ENCODE assay signal across 9 cellular contexts in genomic region chr5:82174128-82174918, GRCh38.
DNase-seq lines count a peak whose midpoint lies in the region; ATAC-seq and TF ChIP-seq lines count a peak whose summit lies in the region.
"Had no signal": no experiment of that assay in that cellular context is flagged by ENCODE, and none has a peak within 500 bp of the region (broad histone marks: within the 10 kb centered on the region; RNA-seq: fewer than 3 reads in every experiment).

No MANE protein-coding gene starts in this region.

- peak overlapping the region in 5 of 11 experiments; percentile 31 to 92 (median 76); a peak in 10 of 22 replicates for H3K27ac ChIP-seq in BLaER1 treated with 17β-estradiol and CSF1 and Interleukin-3, amounts not matched to agents 10 nM and 100 nM
- H3K27ac ChIP-seq in thyroid gland = no peak overlapping the region
- H3K27ac ChIP-seq: SK-N-MC had no signal

- no peak overlapping the region for H3K4me3 ChIP-seq in BLaER1 treated with 17β-estradiol and CSF1 and Interleukin-3, amounts not matched to agents 10 nM and 100 nM
- H3K4me3 ChIP-seq in epithelial cell of esophagus (ENCODE audit: low read length) (no peak overlapping the region), thyroid gland (replicated peaks in 1 of 3) (no peak overlapping the region)
- H3K4me3 ChIP-seq: SK-N-MC had no signal

- H3K27ac Mint-ChIP-seq in activated CD8-positive, alpha-beta T cell treated with anti-CD3 and anti-CD28 coated beads for 36 hours = no peak overlapping the region
- H3K27ac Mint-ChIP-seq in natural killer cell treated with Interleukin-12 subunit alpha and Interleukin-12 subunit beta and Interleukin-15 and Interleukin-18, amount 100 ng/mL, for 72 hours = peak overlapping the region in 1 of 2 donors; percentile 19

- peak; percentile 13 for DNase-seq in NCI-H82 treated with DMSO at 0.1 percent for 48 hours (lab: John Stamatoyannopoulos, UW; ENCODE audit: unreplicated experiment)
- peak; percentile 89 for DNase-seq in activated CD8-positive, alpha-beta T cell treated with anti-CD3 and anti-CD28 coated beads for 36 hours
- DNase-seq in epithelial cell of esophagus (ENCODE audit: low read depth) = peak; percentile 83
- DNase-seq in natural killer cell treated with Interleukin-12 subunit alpha and Interleukin-12 subunit beta and Interleukin-15 and Interleukin-18, amount 100 ng/mL, for 72 hours (ENCODE audit: low spot score) = peak; percentile 70
- peak; percentile 58 to 68 for DNase-seq in thyroid gland

- 55 to 59% methylated on average over 3 of the region's 3 CpGs for WGBS in thyroid gland, 2 donors

- intact Hi-C loops in activated CD8-positive, alpha-beta T cell treated with anti-CD3 and anti-CD28 coated beads for 36 hours (cut with micrococcal nuclease) = no loop called here
- intact Hi-C loops in thyroid gland (cut with DNase I) = no loop called here

- peak overlapping the region in 8 of 11 experiments; percentile 21 to 81 (median 58); a peak in 12 of 22 replicates for H3K4me2 ChIP-seq in BLaER1 treated with 17β-estradiol and CSF1 and Interleukin-3, amounts not matched to agents 10 nM and 100 nM

- H3K4me1 ChIP-seq in BLaER1 treated with 17β-estradiol and CSF1 and Interleukin-3, amounts not matched to agents 10 nM and 100 nM = peaks cover 5 to 49% (median 11%) of the 10 kb centered on the region in 10 experiments; a peak in 19 of 20 replicates
- no peaks in the 10 kb centered on the region for H3K4me1 ChIP-seq in thyroid gland

- CTCF ChIA-PET in activated CD8-positive, alpha-beta T cell treated with anti-CD3 and anti-CD28 coated beads for 36 hours (lab: Charles Lee) = interaction anchor here (0.6 to 2.1 kb wide), 6 partner anchors 13 to 52 kb away, joined by 3 to 11 read pairs (median 4); no protein-coding TSS in a partner anchor

- peak overlapping the region in 4 of 11 experiments; percentile 31 to 74 (median 67); a peak in 7 of 22 replicates for H3K9ac ChIP-seq in BLaER1 treated with 17β-estradiol and CSF1 and Interleukin-3, amounts not matched to agents 10 nM and 100 nM

- TF ChIP-seq POLR2A in thyroid gland (IDR thresholded peaks at IDR 0.05) = no peak

- peak; percentile 75 for TF ChIP-seq CTCF in activated CD8-positive, alpha-beta T cell treated with anti-CD3 and anti-CD28 coated beads for 36 hours (IDR thresholded peaks at IDR 0.05)
- TF ChIP-seq CTCF in epithelial cell of esophagus (IDR thresholded peaks at IDR 0.05; ENCODE audit: insufficient read depth, low read depth, low read length, missing control alignments) (peak; percentile 90), thyroid gland (IDR thresholded peaks at IDR 0.05) (peak in 5 of 6 experiments; percentile 14 to 61 (median 27))

- ATAC-seq in GM19023 (IDR thresholded peaks at IDR 0.05; ENCODE audit: unreplicated experiment) (peak; percentile 98), HG03103 (IDR thresholded peaks at IDR 0.05; ENCODE audit: low read depth, unreplicated experiment) (peak; percentile 99)
- peak; percentile 77 for ATAC-seq in activated CD8-positive, alpha-beta T cell treated with anti-CD3 and anti-CD28 coated beads for 36 hours
- peak; percentile 73 to 87 for ATAC-seq in natural killer cell treated with Interleukin-12 subunit alpha and Interleukin-12 subunit beta and Interleukin-15 and Interleukin-18, amount 100 ng/mL, for 72 hours

- peaks cover 10% of the 10 kb centered on the region for H3K4me1 Mint-ChIP-seq in activated CD8-positive, alpha-beta T cell treated with anti-CD3 and anti-CD28 coated beads for 36 hours (ENCODE audit: low read depth)
- peaks cover 0 to 8% of the 10 kb centered on the region in 2 donors for H3K4me1 Mint-ChIP-seq in natural killer cell treated with Interleukin-12 subunit alpha and Interleukin-12 subunit beta and Interleukin-15 and Interleukin-18, amount 100 ng/mL, for 72 hours (ENCODE audit: low read depth in 2 of 2)

- no peak overlapping the region for H3K4me3 Mint-ChIP-seq in activated CD8-positive, alpha-beta T cell treated with anti-CD3 and anti-CD28 coated beads for 36 hours
- H3K4me3 Mint-ChIP-seq in natural killer cell treated with Interleukin-12 subunit alpha and Interleukin-12 subunit beta and Interleukin-15 and Interleukin-18, amount 100 ng/mL, for 72 hours = no peak overlapping the region

- no peaks in the 10 kb centered on the region for H4K20me1 ChIP-seq in BLaER1 treated with 17β-estradiol and CSF1 and Interleukin-3, amounts not matched to agents 10 nM and 100 nM

- H3K36me3 ChIP-seq in BLaER1 treated with 17β-estradiol and CSF1 and Interleukin-3, amounts not matched to agents 10 nM and 100 nM = peaks cover 0 to 4% (median 0%) of the 10 kb centered on the region in 11 experiments; a peak in 2 of 22 replicates
- no peaks in the 10 kb centered on the region for H3K36me3 ChIP-seq in thyroid gland

- no peaks in the 10 kb centered on the region for H3K9me3 Mint-ChIP-seq in activated CD8-positive, alpha-beta T cell treated with anti-CD3 and anti-CD28 coated beads for 36 hours
- H3K9me3 Mint-ChIP-seq in natural killer cell treated with Interleukin-12 subunit alpha and Interleukin-12 subunit beta and Interleukin-15 and Interleukin-18, amount 100 ng/mL, for 72 hours = no peaks in the 10 kb centered on the region

- H3K27me3 ChIP-seq in BLaER1 treated with 17β-estradiol and CSF1 and Interleukin-3, amounts not matched to agents 10 nM and 100 nM = no peaks in the 10 kb centered on the region
- no peaks in the 10 kb centered on the region for H3K27me3 ChIP-seq in thyroid gland

- POLR2A ChIA-PET in activated CD8-positive, alpha-beta T cell treated with anti-CD3 and anti-CD28 coated beads for 36 hours (lab: Charles Lee) = no interaction called here

- no peaks in the 10 kb centered on the region for H3K27me3 Mint-ChIP-seq in activated CD8-positive, alpha-beta T cell treated with anti-CD3 and anti-CD28 coated beads for 36 hours
- no peaks in the 10 kb centered on the region for H3K27me3 Mint-ChIP-seq in natural killer cell treated with Interleukin-12 subunit alpha and Interleukin-12 subunit beta and Interleukin-15 and Interleukin-18, amount 100 ng/mL, for 72 hours

- peaks cover 3% of the 10 kb centered on the region for H3K36me3 Mint-ChIP-seq in activated CD8-positive, alpha-beta T cell treated with anti-CD3 and anti-CD28 coated beads for 36 hours (ENCODE audit: low read depth)
- H3K36me3 Mint-ChIP-seq in natural killer cell treated with Interleukin-12 subunit alpha and Interleukin-12 subunit beta and Interleukin-15 and Interleukin-18, amount 100 ng/mL, for 72 hours = no peaks in the 10 kb centered on the region

- no peaks in the 10 kb centered on the region for H3K9me3 ChIP-seq in BLaER1 treated with 17β-estradiol and CSF1 and Interleukin-3, amounts not matched to agents 10 nM and 100 nM (replicated peaks in 1 of 11)
- no peaks in the 10 kb centered on the region for H3K9me3 ChIP-seq in thyroid gland

Comparison
In these comparisons a context has a peak if more than half of its experiments do, and no peak if none do; other contexts are left out.
1. DNase-seq: peak in every context shown above with its lines; median percentile 89 in activated CD8-positive, alpha-beta T cell treated with anti-CD3 and anti-CD28 coated beads for 36 hours; 83 in epithelial cell of esophagus; 70 in natural killer cell treated with Interleukin-12 subunit alpha and Interleukin-12 subunit beta and Interleukin-15 and Interleukin-18, amount 100 ng/mL, for 72 hours; 63 in thyroid gland; 13 in NCI-H82 treated with DMSO at 0.1 percent for 48 hours.
2. CTCF ChIP-seq: peak in every context shown above with its lines; median percentile 90 in epithelial cell of esophagus; 75 in activated CD8-positive, alpha-beta T cell treated with anti-CD3 and anti-CD28 coated beads for 36 hours; 27 in thyroid gland.